Comparison of ENCODE assay signal across 19 cellular contexts in genomic region chr1:57133686-57134085, GRCh38.
"Had no signal": no experiment of that assay in that cellular context is flagged by ENCODE, and none has a peak within 500 bp of the region (broad histone marks: within the 10 kb centered on the region; RNA-seq: fewer than 3 reads in every experiment).

No MANE protein-coding gene starts in this region.

- H3K36me3 ChIP-seq: breast epithelium, heart right ventricle, left lung, neural progenitor cell, right atrium auricular region, upper lobe of right lung, WERI-Rb-1 had no signal

- H3K9me3 ChIP-seq: breast epithelium, heart right ventricle, left lung, psoas muscle, right atrium auricular region, upper lobe of right lung had no signal

- H3K27me3 ChIP-seq: breast epithelium, heart right ventricle, left lung, neural progenitor cell, right atrium auricular region, upper lobe of right lung had no signal

- ATAC-seq: activated CD8-positive, alpha-beta T cell treated with anti-CD3 and anti-CD28 coated beads, Interleukin-2, amount 10 ng/mL, durations not matched to agents 7 days and 5 days; activated naive CD8-positive, alpha-beta T cell treated with anti-CD3 and anti-CD28 coated beads, Interleukin-2, amount 50 U/mL, for 24 hours; esophagus mucosa; heart right ventricle; left lung; naive thymus-derived CD8-positive, alpha-beta T cell; psoas muscle; upper lobe of right lung had no signal

- H3K27ac ChIP-seq: breast epithelium, heart right ventricle, left lung, neural progenitor cell, psoas muscle, right atrium auricular region, upper lobe of right lung, WERI-Rb-1 had no signal

- DNase-seq: activated CD4-positive, alpha-beta T cell treated with anti-CD3 and anti-CD28 coated beads, Interleukin-2, amount 10 ng/mL, durations not matched to agents 7 days and 5 days; activated CD4-positive, CD25-positive, alpha-beta regulatory T cell treated with anti-CD3 and anti-CD28 coated beads, Interleukin-2, amount 50 U/mL, for 72 hours; activated CD8-positive, alpha-beta T cell treated with anti-CD3 and anti-CD28 coated beads, Interleukin-2, amount 10 ng/mL, durations not matched to agents 7 days and 5 days; activated gamma-delta T cell; activated naive CD4-positive, alpha-beta T cell treated with anti-CD3 and anti-CD28 coated beads, Interleukin-2, amount 50 U/mL, for 16 hours; activated naive CD8-positive, alpha-beta T cell treated with anti-CD3 and anti-CD28 coated beads, Interleukin-2, amount 50 U/mL, for 24 hours; heart right ventricle; left lung; naive thymus-derived CD8-positive, alpha-beta T cell; psoas muscle; stimulated activated CD4-positive, alpha-beta T cell treated with anti-CD3 and anti-CD28 coated beads, Interleukin-4, amount 100 ng/mL, for 24 hours; stimulated activated naive CD4-positive, alpha-beta T cell treated with Interleukin-2 at 50 U/mL for 16 hours; upper lobe of right lung; WERI-Rb-1 had no signal

- H3K4me1 ChIP-seq: breast epithelium, left lung, psoas muscle, upper lobe of right lung had no signal

- H3K4me3 ChIP-seq: breast epithelium, heart right ventricle, left lung, lung, neural progenitor cell, psoas muscle, right atrium auricular region, upper lobe of right lung had no signal
